19 cellular contexts compared by ENCODE assay signal in the genomic region with DNA sequence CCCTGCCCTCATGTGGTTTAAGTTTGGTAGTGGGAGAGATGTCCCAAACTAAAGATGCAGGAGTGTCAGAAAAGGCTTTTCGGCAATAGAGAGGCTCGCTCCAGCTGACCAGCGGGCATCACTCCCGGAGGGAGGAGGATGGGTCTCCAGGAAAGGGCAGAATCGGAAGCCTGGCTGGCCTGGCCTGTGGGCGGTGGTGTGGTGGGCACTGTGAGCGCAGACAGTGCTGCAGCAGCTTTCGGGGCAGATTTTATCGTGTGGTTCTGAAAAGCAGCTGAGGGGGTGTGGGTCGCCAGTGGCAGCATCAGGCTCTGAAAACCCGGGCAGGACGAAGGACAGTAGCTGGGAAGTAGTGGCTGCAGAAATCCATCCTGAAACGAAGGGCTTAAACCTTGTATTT. TPM values are rescaled to one million over a fixed set of nuclear protein-coding genes. Genes with fewer than 3 reads are reported as not detected.
DNase-seq lines count a peak whose midpoint lies in the region; ATAC-seq and TF ChIP-seq lines count a peak whose summit lies in the region.
"Had no signal": no experiment of that assay in that cellular context is flagged by ENCODE, and none has a peak within 500 bp of the region (broad histone marks: within the 10 kb centered on the region; RNA-seq: fewer than 3 reads in every experiment).

No MANE protein-coding gene starts in this region.

- H3K4me3 Mint-ChIP-seq in endodermal cell: no peak overlapping the region
- H3K4me3 Mint-ChIP-seq: CD14-positive monocyte, H9 had no signal

- peak overlapping the region; percentile 30 for H3K27ac ChIP-seq in cardiac muscle cell
- no peak overlapping the region for H3K27ac ChIP-seq in RWPE2 (ENCODE audit: poor library complexity, severe bottlenecking)
- H3K27ac ChIP-seq in endodermal cell (ENCODE audit: low read depth, low read length): no peak overlapping the region
- no peak overlapping the region for H3K27ac ChIP-seq in sigmoid colon

- TF ChIP-seq CTCF in cardiac muscle cell (IDR thresholded peaks at IDR 0.05; ENCODE audit: low read depth, low read length): no peak
- no peak for TF ChIP-seq CTCF in RWPE2 (IDR thresholded peaks at IDR 0.05; ENCODE audit: poor library complexity, severe bottlenecking)
- no peak for TF ChIP-seq CTCF in endodermal cell (conservative IDR thresholded peaks at IDR 0.05)
- no peak for TF ChIP-seq CTCF in sigmoid colon (IDR thresholded peaks at IDR 0.05)

- DNase-seq in cardiac muscle cell (ENCODE audit: low read depth in 1 of 2, low spot score in 1 of 2): no peak
- DNase-seq in Right ventricle myocardium inferior (ENCODE audit: missing footprints): no peak
- peak; percentile 21 for DNase-seq in RWPE2 (ENCODE audit: low spot score)
- no peak for DNase-seq in endodermal cell
- DNase-seq in sigmoid colon: peak; percentile 43
- no peak for DNase-seq in C1 segment of cervical spinal cord (lab: John Stamatoyannopoulos, UW)
- DNase-seq in NCI-H446 treated with DMSO at 0.1 percent for 48 hours (lab: John Stamatoyannopoulos, UW): no peak
- no peak for DNase-seq in DMS 273 (lab: John Stamatoyannopoulos, UW; ENCODE audit: unreplicated experiment)
- DNase-seq: ACHN, COR-L47, H9, NCI-H1417, NCI-H187, NCI-H2107, NCI-H510A treated with DMSO at 0.1 percent for 48 hours, NCI-H774, SHP77 treated with DMSO at 0.1 percent for 48 hours had no signal

- H3K4me3 ChIP-seq in cardiac muscle cell (no peak overlapping the region), RWPE2 (ENCODE audit: severe bottlenecking) (no peak overlapping the region), endodermal cell (ENCODE audit: low read length) (no peak overlapping the region), sigmoid colon (no peak overlapping the region)

- TF ChIP-seq EP300 in sigmoid colon (IDR thresholded peaks at IDR 0.05): no peak

- H3K4me1 ChIP-seq in cardiac muscle cell (ENCODE audit: low read depth) (peaks cover 2% of the 10 kb centered on the region), RWPE2 (ENCODE audit: insufficient read depth, poor library complexity, severe bottlenecking) (no peaks in the 10 kb centered on the region), endodermal cell (ENCODE audit: control insufficient read depth, insufficient read depth, low read length) (no peaks in the 10 kb centered on the region), sigmoid colon (peaks cover 0 to 12% (median 8%) of the 10 kb centered on the region in 4 donors)

- H3K27ac Mint-ChIP-seq in endodermal cell: peak overlapping the region; percentile 77

- no peaks in the 10 kb centered on the region for H3K9me3 ChIP-seq in cardiac muscle cell (ENCODE audit: low read depth)
- H3K9me3 ChIP-seq in RWPE2 (ENCODE audit: severe bottlenecking): no peaks in the 10 kb centered on the region
- H3K9me3 ChIP-seq in endodermal cell (ENCODE audit: control insufficient read depth, low read length): no peaks in the 10 kb centered on the region
- H3K9me3 ChIP-seq in sigmoid colon: no peaks in the 10 kb centered on the region

- WGBS in endodermal cell (ENCODE audit: insufficient coverage in 1 of 2, insufficient read length in 1 of 2), 2 experiments: 94 to 96% methylated on average over 10 to 13 of the region's 13 CpGs
- WGBS in sigmoid colon, 2 donors: 96 to 97% methylated on average over 13 of the region's 13 CpGs

- no peaks in the 10 kb centered on the region for H3K9me3 Mint-ChIP-seq in endodermal cell
- H3K9me3 Mint-ChIP-seq: CD14-positive monocyte, H9 had no signal

- H3K27me3 ChIP-seq in cardiac muscle cell: no peaks in the 10 kb centered on the region
- H3K27me3 ChIP-seq in RWPE2 (ENCODE audit: insufficient read depth, poor library complexity, severe bottlenecking): no peaks in the 10 kb centered on the region
- no peaks in the 10 kb centered on the region for H3K27me3 ChIP-seq in endodermal cell (ENCODE audit: control insufficient read depth, insufficient read depth, low read length, poor library complexity, severe bottlenecking)
- no peaks in the 10 kb centered on the region for H3K27me3 ChIP-seq in sigmoid colon

- H3K36me3 Mint-ChIP-seq in endodermal cell (ENCODE audit: low read depth): peaks cover 73% of the 10 kb centered on the region

- peaks cover 6% of the 10 kb centered on the region for H3K4me1 Mint-ChIP-seq in endodermal cell
- H3K4me1 Mint-ChIP-seq: CD14-positive monocyte had no signal

- no peaks in the 10 kb centered on the region for H3K27me3 Mint-ChIP-seq in endodermal cell (ENCODE audit: insufficient read depth)

- H3K36me3 ChIP-seq in cardiac muscle cell: peaks cover 69% of the 10 kb centered on the region
- H3K36me3 ChIP-seq in RWPE2 (ENCODE audit: low read depth): peaks cover 78% of the 10 kb centered on the region
- H3K36me3 ChIP-seq in endodermal cell (ENCODE audit: control insufficient read depth, insufficient read depth, low read length): peaks cover 79% of the 10 kb centered on the region
- peaks cover 13 to 72% (median 24%) of the 10 kb centered on the region in 4 donors for H3K36me3 ChIP-seq in sigmoid colon

- ATAC-seq in Right ventricle myocardium inferior (no peak), RWPE2 (ENCODE audit: low read depth) (no peak)

- intact Hi-C loops in Right ventricle myocardium inferior (cut with DNase I) (no loop called here), sigmoid colon (cut with DNase I) (no loop called here)

- no peak overlapping the region for H3K9ac ChIP-seq in endodermal cell (ENCODE audit: extremely low read depth, low read length, poor library complexity, severe bottlenecking)

- TF ChIP-seq POLR2A in sigmoid colon (IDR thresholded peaks at IDR 0.05): no peak

RNA-seq across cellular contexts. Expression of a gene that starts 12.8 kb away (rescaled TPM):
- total RNA-seq in cardiac muscle cell: 1,301 and 1,791 TPM in 2 replicates
- polyA plus RNA-seq in cardiac muscle cell: 675 and 686 TPM in 2 replicates
- total RNA-seq in Right ventricle myocardium inferior: 157 TPM
- total RNA-seq in endodermal cell: 100 to 1,000 TPM in 1 of 2 donors, 10 to 100 TPM in 1; 93.5 to 108 TPM
- 149 TPM for polyA plus RNA-seq in endodermal cell (2013, experiment 1 of 2)
- polyA plus RNA-seq in endodermal cell (2013, experiment 2 of 2): 135 TPM
- total RNA-seq in sigmoid colon: 100 to 1,000 TPM in 2 of 4 donors, 10 to 100 TPM in 2; 55.9 to 125 (median 95.4) TPM
- polyA plus RNA-seq in sigmoid colon: 10 to 100 TPM in 2 of 3 donors, 1 to 10 TPM in 1; 3.9 to 11.7 (median 10.8) TPM
- total RNA-seq: HT-29 had no signal

Comparison
In these comparisons a context has a peak if more than half of its experiments do, and no peak if none do; other contexts are left out.
1. DNase-seq: peak in RWPE2 (single experiment) and sigmoid colon (single experiment); none in cardiac muscle cell (0 of 2), Right ventricle myocardium inferior (single experiment), endodermal cell (single experiment), C1 segment of cervical spinal cord (0 of 14), NCI-H446 treated with DMSO at 0.1 percent for 48 hours (single experiment) and DMS 273 (single experiment).